In genomic region chr4:127868196-127868595, GRCh38 we compare ENCODE assay signal across 20 cellular contexts. TPM values are rescaled to one million over a fixed set of nuclear protein-coding genes. Genes with fewer than 3 reads are reported as not detected.
"Had no signal": no experiment of that assay in that cellular context is flagged by ENCODE, and none has a peak within 500 bp of the region (broad histone marks: within the 10 kb centered on the region; RNA-seq: fewer than 3 reads in every experiment).

No MANE protein-coding gene starts in this region.

- H3K36me3 ChIP-seq: ascending aorta, breast epithelium, SJCRH30 had no signal

- ATAC-seq: activated CD8-positive, alpha-beta T cell treated with anti-CD3 and anti-CD28 coated beads, Interleukin-2, amount 10 ng/mL, durations not matched to agents 7 days and 5 days; Panc1 had no signal

- DNase-seq: activated CD4-positive, alpha-beta T cell treated with anti-CD3 and anti-CD28 coated beads, Interleukin-2, amount 10 ng/mL, durations not matched to agents 24 days and 14 days; activated CD4-positive, alpha-beta T cell treated with anti-CD3 and anti-CD28 coated beads, Interleukin-2, amount 50 U/mL, for 4 hours; activated CD8-positive, alpha-beta T cell treated with anti-CD3 and anti-CD28 coated beads, Interleukin-2, amount 10 ng/mL, durations not matched to agents 7 days and 5 days; activated gamma-delta T cell; activated naive CD4-positive, alpha-beta T cell treated with Interleukin-2 at 50 U/mL for 16 hours; activated naive CD8-positive, alpha-beta T cell treated with anti-CD3 and anti-CD28 coated beads, Interleukin-2, amount 10 ng/mL, durations not matched to agents 7 days and 5 days; activated T-cell treated with anti-CD3 and anti-CD28 coated beads, Interleukin-2, amount 50 U/mL, for 24 hours; amygdala; NCI-H1105; NCI-H1417 treated with DMSO at 0.1 percent for 48 hours; NCI-H187 treated with DMSO at 0.1 percent for 48 hours; NCI-H2081; NCI-H345; NCI-H524 treated with DMSO at 0.1 percent for 48 hours; SHP77; SJCRH30 had no signal

- H3K27me3 ChIP-seq: ascending aorta, breast epithelium, SJCRH30 had no signal

- H3K4me3 ChIP-seq: ascending aorta, breast epithelium, SJCRH30, SK-N-MC had no signal

- H3K4me1 ChIP-seq: ascending aorta, breast epithelium, SJCRH30 had no signal

- H3K9me3 ChIP-seq: ascending aorta, breast epithelium, SJCRH30 had no signal

- H3K27ac ChIP-seq: ascending aorta, breast epithelium, SJCRH30, SK-N-MC had no signal

RNA-seq across cellular contexts. Expression of gene PLK4, which starts 12.5 kb away (rescaled TPM):
- total RNA-seq: ascending aorta had no signal
